In the genomic region with DNA sequence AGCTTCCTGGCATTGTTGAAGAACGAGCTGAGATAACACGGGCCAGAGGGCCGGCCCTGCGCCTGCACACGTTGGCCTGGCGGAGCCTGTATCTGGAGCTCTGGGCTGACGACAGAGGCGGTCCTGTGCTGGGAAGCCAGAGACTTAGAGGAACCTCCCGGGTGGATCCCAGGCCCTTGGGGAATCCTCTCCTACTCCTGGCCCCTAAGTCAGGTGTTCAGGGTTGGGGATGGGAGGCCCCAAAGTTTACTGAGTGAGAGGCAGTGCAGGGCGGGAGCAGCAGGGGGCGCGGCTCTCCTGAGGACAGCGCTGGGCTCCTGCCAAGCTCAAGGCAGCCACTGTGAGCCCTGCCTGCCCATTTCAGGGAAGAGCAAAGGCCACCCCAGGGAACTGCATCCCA, we compare ENCODE assay signal across 9 cellular contexts. TPM values are rescaled to one million over a fixed set of nuclear protein-coding genes. Genes with fewer than 3 reads are reported as not detected.
DNase-seq lines count a peak whose midpoint lies in the region; ATAC-seq, FAIRE-seq and TF ChIP-seq lines count a peak whose summit lies in the region.
"Had no signal": no experiment of that assay in that cellular context is flagged by ENCODE, and none has a peak within 500 bp of the region (broad histone marks: within the 10 kb centered on the region; RNA-seq: fewer than 3 reads in every experiment).

No MANE protein-coding gene starts in this region.

- H3K27ac Mint-ChIP-seq in activated T-helper 17 cell treated with anti-CD3 and anti-CD28 coated beads, Interleukin-2, amount 50 U/mL, for 72 hours = no peak overlapping the region

- H3K4me2 ChIP-seq in hepatocyte = no peak overlapping the region

- no peaks in the 10 kb centered on the region for H3K9me2 ChIP-seq in hepatocyte (replicated peaks; ENCODE audit: insufficient read depth)

- peaks cover 20% of the 10 kb centered on the region for H3K4me1 ChIP-seq in hepatocyte (ENCODE audit: insufficient read depth)

- H3K9me3 ChIP-seq in AG04450 (ENCODE audit: control insufficient read depth, insufficient read depth, low read length) (no peaks in the 10 kb centered on the region; the same call in 1 of the 2 replicates), hepatocyte (ENCODE audit: low read depth) (no peaks in the 10 kb centered on the region)
- H3K9me3 ChIP-seq: tibial artery had no signal

- H3K27ac ChIP-seq in AG04450 (ENCODE audit: low read depth, low read length) = no peak overlapping the region
- H3K27ac ChIP-seq in hepatocyte = no peak overlapping the region
- H3K27ac ChIP-seq in caudate nucleus (ENCODE audit: low read depth, low read length) = no peak overlapping the region
- H3K27ac ChIP-seq: tibial artery had no signal

- no peak overlapping the region for H2AFZ ChIP-seq in hepatocyte

- H3K9me3 Mint-ChIP-seq in activated T-helper 17 cell treated with anti-CD3 and anti-CD28 coated beads, Interleukin-2, amount 50 U/mL, for 72 hours = no peaks in the 10 kb centered on the region

- no peak for FAIRE-seq in GM12892 (lab: Jason Lieb, UNC)

- H3K4me3 Mint-ChIP-seq in activated T-helper 17 cell treated with anti-CD3 and anti-CD28 coated beads, Interleukin-2, amount 50 U/mL, for 72 hours = no peak overlapping the region

- H3K27me3 ChIP-seq in AG04450 (ENCODE audit: control insufficient read depth, insufficient read depth, low read length) (peaks cover 2% of the 10 kb centered on the region), hepatocyte (peaks cover 20% of the 10 kb centered on the region)

- H4K20me1 ChIP-seq in hepatocyte (ENCODE audit: insufficient read depth, poor library complexity, severe bottlenecking) = no peaks in the 10 kb centered on the region

- TF ChIP-seq CTCF in AG04450 (IDR thresholded peaks at IDR 0.05; ENCODE audit: low read depth, low read length) = peak; percentile 78
- peak; percentile 63 for TF ChIP-seq CTCF in hepatocyte (IDR thresholded peaks at IDR 0.05; ENCODE audit: poor library complexity)

- no peaks in the 10 kb centered on the region for H3K79me2 ChIP-seq in hepatocyte

- H3K27me3 Mint-ChIP-seq in activated T-helper 17 cell treated with anti-CD3 and anti-CD28 coated beads, Interleukin-2, amount 50 U/mL, for 72 hours = peaks cover 30% of the 10 kb centered on the region

- TF ChIP-seq POLR2A in GM12892 (IDR thresholded peaks at IDR 0.05; ENCODE audit: low read depth, low read length) = no peak

- POLR2A ChIA-PET in AG04450 (lab: Yijun Ruan, JAX) = no interaction called here

- H3K4me1 Mint-ChIP-seq in activated T-helper 17 cell treated with anti-CD3 and anti-CD28 coated beads, Interleukin-2, amount 50 U/mL, for 72 hours = no peaks in the 10 kb centered on the region

- CTCF ChIA-PET in AG04450 (lab: Charles Lee) = interaction anchor here (0.5 to 3.2 kb wide), 10 partner anchors 9 to 162 kb away, joined by 3 to 26 read pairs (median 4); no protein-coding TSS in a partner anchor

- H3K36me3 ChIP-seq in hepatocyte (replicated peaks; ENCODE audit: insufficient read depth, low read depth) = no peaks in the 10 kb centered on the region
- H3K36me3 ChIP-seq: tibial artery had no signal

- H3K36me3 Mint-ChIP-seq in activated T-helper 17 cell treated with anti-CD3 and anti-CD28 coated beads, Interleukin-2, amount 50 U/mL, for 72 hours (ENCODE audit: low read depth) = no peaks in the 10 kb centered on the region

- ATAC-seq in activated T-helper 17 cell treated with anti-CD3 and anti-CD28 coated beads, Interleukin-2, amount 50 U/mL, for 72 hours (replicated peaks) = peak; percentile 66
- no peak for ATAC-seq in HG02884 (IDR thresholded peaks at IDR 0.05; ENCODE audit: unreplicated experiment)

- no peak overlapping the region for H3K4me3 ChIP-seq in AG04450 (ENCODE audit: low read depth, low read length)
- no peak overlapping the region for H3K4me3 ChIP-seq in hepatocyte
- H3K4me3 ChIP-seq: tibial artery had no signal

- WGBS in hepatocyte (ENCODE audit: low lambda C conversion rate, missing lambda C conversion rate) = 46% methylated on average over 13 of the region's 13 CpGs

- DNase-seq in AG04450 (ENCODE audit: low read depth, low spot score) (no peak), GM12892 (ENCODE audit: insufficient read length) (peak; percentile 74), NCI-H1092 treated with DMSO at 0.1 percent for 48 hours (lab: John Stamatoyannopoulos, UW) (peak; percentile 25), hepatocyte (ENCODE audit: low spot score) (peak; percentile 81), caudate nucleus (lab: John Stamatoyannopoulos, UW) (no peak)
- peak; percentile 12 to 30 for DNase-seq in stimulated activated CD8-positive, alpha-beta memory T cell treated with anti-CD3 and anti-CD28 coated beads, Interleukin-2, amount 100 ng/mL, for 48 hours (ENCODE audit: low read depth in 2 of 2)

RNA-seq across cellular contexts. Expression of gene HTRA3, which starts 2.5 kb away (rescaled TPM):
- polyA plus RNA-seq in AG04450 (2011; rRNA removed) = 16.3 and 19.7 TPM in 2 replicates
- polyA minus RNA-seq in AG04450 (2011; rRNA and poly(A)+ RNA removed) = 10.5 and 10.7 TPM in 2 replicates
- polyA plus RNA-seq in GM12892 (2012; ENCODE audit: missing spikeins) = not detected
- total RNA-seq in activated T-helper 17 cell treated with anti-CD3 and anti-CD28 coated beads, Interleukin-2, amount 50 U/mL, for 72 hours = not detected
- total RNA-seq in hepatocyte = 17.7 and 19.4 TPM in 2 replicates
- 34.9 and 39.4 TPM in 2 replicates for polyA plus RNA-seq in hepatocyte

Comparison
In these comparisons a context has a peak if more than half of its experiments do, and no peak if none do; other contexts are left out.
1. DNase-seq: peak in GM12892 (single experiment), NCI-H1092 treated with DMSO at 0.1 percent for 48 hours (single experiment), hepatocyte (single experiment) and stimulated activated CD8-positive, alpha-beta memory T cell treated with anti-CD3 and anti-CD28 coated beads, Interleukin-2, amount 100 ng/mL, for 48 hours (2 of 2); none in AG04450 (single experiment) and caudate nucleus (0 of 61).
2. RNA of gene HTRA3, which starts 2.5 kb away (total RNA-seq): 17.7 to 19.4 TPM in hepatocyte; not detected in activated T-helper 17 cell treated with anti-CD3 and anti-CD28 coated beads, Interleukin-2, amount 50 U/mL, for 72 hours; every median in the first group is over 10 times any median in the second.